1 cellular context compared by ENCODE assay signal in the genomic region with DNA sequence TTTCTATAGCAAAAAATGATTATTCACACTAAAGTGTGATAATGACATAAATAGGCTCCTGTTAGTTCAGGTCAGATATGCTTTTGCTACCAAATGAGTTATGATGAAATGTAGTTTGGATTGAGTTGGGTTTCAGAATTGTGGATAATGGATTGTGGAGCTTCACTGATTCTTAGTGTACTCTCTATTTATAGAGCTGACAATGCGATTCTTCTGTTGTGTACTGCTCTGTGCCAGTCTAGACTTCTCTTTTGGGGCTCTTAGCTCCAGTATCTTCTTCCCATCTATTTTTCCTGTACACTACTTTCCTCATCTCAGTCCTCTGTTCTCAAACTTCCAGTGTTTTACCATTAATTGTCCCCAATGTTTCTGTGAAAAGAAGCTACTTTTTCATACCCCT.
TF ChIP-seq lines count a peak whose summit lies in the region.

No MANE protein-coding gene starts in this region.

TF ChIP-seq in SK-N-SH, 30 proteins besides CTCF, POLR2A, EP300 and RAD21:
- TF ChIP-seq FOXJ3 (CRISPR knock-in tag; IDR thresholded peaks at IDR 0.05) (no peak), EZH2phosphoT487 (IDR thresholded peaks at IDR 0.05; ENCODE audit: borderline replicate concordance, low read depth) (no peak), RXRA (IDR thresholded peaks at IDR 0.05; ENCODE audit: borderline replicate concordance, low read depth) (no peak), GABPA (IDR thresholded peaks at IDR 0.05; ENCODE audit: low read depth) (no peak), JUND (IDR thresholded peaks at IDR 0.05) (no peak), POLR2AphosphoS5 (IDR thresholded peaks at IDR 0.05; ENCODE audit: low read depth, low read length) (no peak), RCOR1 (IDR thresholded peaks at IDR 0.05; ENCODE audit: low read length) (no peak), MXI1 (IDR thresholded peaks at IDR 0.05; ENCODE audit: low read depth, low read length) (no peak), SIN3A (IDR thresholded peaks at IDR 0.05; ENCODE audit: borderline replicate concordance, low read depth, low read length) (no peak), MEF2A (IDR thresholded peaks at IDR 0.05; ENCODE audit: borderline replicate concordance, low read depth) (no peak), NRF1 (IDR thresholded peaks at IDR 0.05; ENCODE audit: low read depth, low read length) (no peak), CHD2 (IDR thresholded peaks at IDR 0.05; ENCODE audit: low read length, partially characterized antibody) (no peak), RFX5 (IDR thresholded peaks at IDR 0.05; ENCODE audit: low read length) (no peak), GATA2 (CRISPR knock-in tag; IDR thresholded peaks at IDR 0.05) (no peak), FOSL2 (IDR thresholded peaks at IDR 0.05; ENCODE audit: borderline replicate concordance, low read depth) (no peak)
- TF ChIP-seq, protein P1, sequence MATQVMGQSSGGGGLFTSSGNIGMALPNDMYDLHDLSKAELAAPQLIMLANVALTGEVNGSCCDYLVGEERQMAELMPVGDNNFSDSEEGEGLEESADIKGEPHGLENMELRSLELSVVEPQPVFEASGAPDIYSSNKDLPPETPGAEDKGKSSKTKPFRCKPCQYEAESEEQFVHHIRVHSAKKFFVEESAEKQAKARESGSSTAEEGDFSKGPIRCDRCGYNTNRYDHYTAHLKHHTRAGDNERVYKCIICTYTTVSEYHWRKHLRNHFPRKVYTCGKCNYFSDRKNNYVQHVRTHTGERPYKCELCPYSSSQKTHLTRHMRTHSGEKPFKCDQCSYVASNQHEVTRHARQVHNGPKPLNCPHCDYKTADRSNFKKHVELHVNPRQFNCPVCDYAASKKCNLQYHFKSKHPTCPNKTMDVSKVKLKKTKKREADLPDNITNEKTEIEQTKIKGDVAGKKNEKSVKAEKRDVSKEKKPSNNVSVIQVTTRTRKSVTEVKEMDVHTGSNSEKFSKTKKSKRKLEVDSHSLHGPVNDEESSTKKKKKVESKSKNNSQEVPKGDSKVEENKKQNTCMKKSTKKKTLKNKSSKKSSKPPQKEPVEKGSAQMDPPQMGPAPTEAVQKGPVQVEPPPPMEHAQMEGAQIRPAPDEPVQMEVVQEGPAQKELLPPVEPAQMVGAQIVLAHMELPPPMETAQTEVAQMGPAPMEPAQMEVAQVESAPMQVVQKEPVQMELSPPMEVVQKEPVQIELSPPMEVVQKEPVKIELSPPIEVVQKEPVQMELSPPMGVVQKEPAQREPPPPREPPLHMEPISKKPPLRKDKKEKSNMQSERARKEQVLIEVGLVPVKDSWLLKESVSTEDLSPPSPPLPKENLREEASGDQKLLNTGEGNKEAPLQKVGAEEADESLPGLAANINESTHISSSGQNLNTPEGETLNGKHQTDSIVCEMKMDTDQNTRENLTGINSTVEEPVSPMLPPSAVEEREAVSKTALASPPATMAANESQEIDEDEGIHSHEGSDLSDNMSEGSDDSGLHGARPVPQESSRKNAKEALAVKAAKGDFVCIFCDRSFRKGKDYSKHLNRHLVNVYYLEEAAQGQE (IDR thresholded peaks at IDR 0.05; ENCODE audit: low read depth, low read length) = no peak
- TF ChIP-seq, protein P2, sequence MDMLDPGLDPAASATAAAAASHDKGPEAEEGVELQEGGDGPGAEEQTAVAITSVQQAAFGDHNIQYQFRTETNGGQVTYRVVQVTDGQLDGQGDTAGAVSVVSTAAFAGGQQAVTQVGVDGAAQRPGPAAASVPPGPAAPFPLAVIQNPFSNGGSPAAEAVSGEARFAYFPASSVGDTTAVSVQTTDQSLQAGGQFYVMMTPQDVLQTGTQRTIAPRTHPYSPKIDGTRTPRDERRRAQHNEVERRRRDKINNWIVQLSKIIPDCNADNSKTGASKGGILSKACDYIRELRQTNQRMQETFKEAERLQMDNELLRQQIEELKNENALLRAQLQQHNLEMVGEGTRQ (IDR thresholded peaks at IDR 0.05; ENCODE audit: borderline replicate concordance, low read depth, low read length) = no peak
- TF ChIP-seq, protein P3, sequence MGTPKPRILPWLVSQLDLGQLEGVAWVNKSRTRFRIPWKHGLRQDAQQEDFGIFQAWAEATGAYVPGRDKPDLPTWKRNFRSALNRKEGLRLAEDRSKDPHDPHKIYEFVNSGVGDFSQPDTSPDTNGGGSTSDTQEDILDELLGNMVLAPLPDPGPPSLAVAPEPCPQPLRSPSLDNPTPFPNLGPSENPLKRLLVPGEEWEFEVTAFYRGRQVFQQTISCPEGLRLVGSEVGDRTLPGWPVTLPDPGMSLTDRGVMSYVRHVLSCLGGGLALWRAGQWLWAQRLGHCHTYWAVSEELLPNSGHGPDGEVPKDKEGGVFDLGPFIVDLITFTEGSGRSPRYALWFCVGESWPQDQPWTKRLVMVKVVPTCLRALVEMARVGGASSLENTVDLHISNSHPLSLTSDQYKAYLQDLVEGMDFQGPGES (IDR thresholded peaks at IDR 0.05; ENCODE audit: low read depth, low read length) = no peak
TF ChIP-seq in SK-N-SH: peak in this region for 0.
